Comparison of ENCODE assay signal across 8 cellular contexts in genomic region chr9:66153021-66153725, GRCh38.
DNase-seq lines count a peak whose midpoint lies in the region; ATAC-seq and TF ChIP-seq lines count a peak whose summit lies in the region.
"Not testable (repeated sequence)": the region's sequence is repeated elsewhere in the genome, so short reads cannot be mapped to it uniquely, and the experiment has no call there.

No MANE protein-coding gene starts in this region.

- not testable (repeated sequence) for H3K27ac ChIP-seq in subcutaneous abdominal adipose tissue (ENCODE audit: low read depth, low read length)

- intact Hi-C loops in Right ventricle myocardium inferior (cut with DNase I), result not testable (repeated sequence)

- CTCF ChIA-PET in GM10248 (lab: Yijun Ruan, JAX), result not testable (repeated sequence)

- TF ChIP-seq CTCF in GM10248 (IDR thresholded peaks at IDR 0.05; ENCODE audit: control extremely low read depth, extremely low read depth, low read depth, missing control alignments) (peak; percentile 50), osteocyte (IDR thresholded peaks at IDR 0.05) (peak; percentile 18)

- ATAC-seq in GM21717 (IDR thresholded peaks at IDR 0.05; ENCODE audit: unreplicated experiment) (peak; percentile 99), HG03439 (IDR thresholded peaks at IDR 0.05; ENCODE audit: unreplicated experiment) (peak; percentile 93), Right ventricle myocardium inferior (peak; percentile 98)

- not testable (repeated sequence) for H3K36me3 ChIP-seq in subcutaneous abdominal adipose tissue (ENCODE audit: control insufficient read depth in 5 of 5, insufficient read depth in 5 of 5, low read length in 5 of 5)

- H3K4me3 ChIP-seq in subcutaneous abdominal adipose tissue (ENCODE audit: low read depth in 1 of 5, low read length in 5 of 5), result peak overlapping the region in 3 of 5 donors; percentile 17 to 50 (median 29)

- not testable (repeated sequence) for H3K4me3 Mint-ChIP-seq in osteocyte (ENCODE audit: unreplicated experiment)

- H3K36me3 Mint-ChIP-seq in osteocyte (ENCODE audit: unreplicated experiment), result not testable (repeated sequence)

- not testable (repeated sequence) for H3K4me1 Mint-ChIP-seq in osteocyte (ENCODE audit: unreplicated experiment)

- H3K27me3 ChIP-seq in subcutaneous abdominal adipose tissue (ENCODE audit: control insufficient read depth in 5 of 5, insufficient read depth in 4 of 5, low read length in 5 of 5), result not testable (repeated sequence)

- not testable (repeated sequence) for DNase-seq in GM10248 (ENCODE audit: extremely low spot score); osteocyte (ENCODE audit: extremely low spot score, unreplicated experiment)
- peak in 3 of 5 donors; percentile 13 to 59 (median 21) for DNase-seq in T-helper 1 cell
- peak; percentile 75 for DNase-seq in astrocyte of the hippocampus (ENCODE audit: low read depth, low spot score)
- DNase-seq in Right ventricle myocardium inferior (ENCODE audit: missing footprints), result peak; percentile 74

- H3K4me1 ChIP-seq in subcutaneous abdominal adipose tissue (ENCODE audit: control insufficient read depth in 5 of 5, insufficient read depth in 5 of 5, low read length in 5 of 5), result not testable (repeated sequence)

- H3K27me3 Mint-ChIP-seq in osteocyte (ENCODE audit: unreplicated experiment), result not testable (repeated sequence)

- POLR2A ChIA-PET in GM10248 (lab: Yijun Ruan, JAX), result not testable (repeated sequence)

- not testable (repeated sequence) for H3K9me3 Mint-ChIP-seq in osteocyte (ENCODE audit: unreplicated experiment)

- not testable (repeated sequence) for H3K27ac Mint-ChIP-seq in osteocyte (ENCODE audit: unreplicated experiment)

- H3K9me3 ChIP-seq in subcutaneous abdominal adipose tissue (ENCODE audit: control insufficient read depth in 5 of 5, low read length in 5 of 5), result not testable (repeated sequence)

- not testable (repeated sequence) for H3K9ac ChIP-seq in subcutaneous abdominal adipose tissue (ENCODE audit: low read length in 5 of 5)
